14 cellular contexts compared by ENCODE assay signal in genomic region chr1:220347654-220348175, GRCh38.
"Had no signal": no experiment of that assay in that cellular context is flagged by ENCODE, and none has a peak within 500 bp of the region (broad histone marks: within the 10 kb centered on the region; RNA-seq: fewer than 3 reads in every experiment).

No MANE protein-coding gene starts in this region.

- H3K9me3 ChIP-seq: ascending aorta, uterus had no signal

- H3K4me3 Mint-ChIP-seq: activated CD4-positive, alpha-beta memory T cell treated with anti-CD3 and anti-CD28 coated beads, Interleukin-2, amount 10 ng/mL, durations not matched to agents 7 days and 5 days; activated CD4-positive, alpha-beta T cell treated with anti-CD3 and anti-CD28 coated beads for 36 hours; immature natural killer cell; naive thymus-derived CD4-positive, alpha-beta T cell had no signal

- H3K9me3 Mint-ChIP-seq: activated CD4-positive, alpha-beta memory T cell treated with anti-CD3 and anti-CD28 coated beads, Interleukin-2, amount 10 ng/mL, durations not matched to agents 7 days and 5 days; immature natural killer cell had no signal

- H3K27ac Mint-ChIP-seq: activated CD4-positive, alpha-beta memory T cell treated with anti-CD3 and anti-CD28 coated beads, Interleukin-2, amount 10 ng/mL, durations not matched to agents 7 days and 5 days; activated CD4-positive, alpha-beta T cell treated with anti-CD3 and anti-CD28 coated beads for 36 hours; immature natural killer cell; naive thymus-derived CD4-positive, alpha-beta T cell; progenitor cell of endocrine pancreas had no signal

- DNase-seq: activated CD4-positive, alpha-beta memory T cell treated with anti-CD3 and anti-CD28 coated beads, Interleukin-2, amount 10 ng/mL, durations not matched to agents 7 days and 5 days; activated CD4-positive, alpha-beta T cell treated with anti-CD3 and anti-CD28 coated beads for 36 hours; activated CD8-positive, alpha-beta memory T cell treated with anti-CD3 and anti-CD28 coated beads, Interleukin-2, amount 50 U/mL, for 4 hours; dorsolateral prefrontal cortex; immature natural killer cell; left cardiac atrium; naive thymus-derived CD4-positive, alpha-beta T cell; right cardiac atrium; small intestine; uterus; WERI-Rb-1 had no signal

- H3K36me3 Mint-ChIP-seq: immature natural killer cell; naive thymus-derived CD4-positive, alpha-beta T cell had no signal

- H3K27me3 ChIP-seq: ascending aorta, dorsolateral prefrontal cortex, uterus had no signal

- H3K4me3 ChIP-seq: ascending aorta, dorsolateral prefrontal cortex, lung, uterus had no signal

- H3K27ac ChIP-seq: ascending aorta, dorsolateral prefrontal cortex, uterus, WERI-Rb-1 had no signal

- H3K4me1 Mint-ChIP-seq: activated CD4-positive, alpha-beta memory T cell treated with anti-CD3 and anti-CD28 coated beads, Interleukin-2, amount 10 ng/mL, durations not matched to agents 7 days and 5 days; activated CD4-positive, alpha-beta T cell treated with anti-CD3 and anti-CD28 coated beads for 36 hours; immature natural killer cell; naive thymus-derived CD4-positive, alpha-beta T cell had no signal

- ATAC-seq: activated CD4-positive, alpha-beta T cell treated with anti-CD3 and anti-CD28 coated beads for 36 hours; left cardiac atrium; naive thymus-derived CD4-positive, alpha-beta T cell; right cardiac atrium had no signal

- H3K4me1 ChIP-seq: ascending aorta, uterus had no signal

- H3K36me3 ChIP-seq: ascending aorta, uterus, WERI-Rb-1 had no signal
